In genomic region chr5:73823508-73823925, GRCh38 we compare ENCODE assay signal across 12 cellular contexts.
A peak's percentile ranks its signal among the peaks of the same experiment; 100 is the strongest.
DNase-seq lines count a peak whose midpoint lies in the region; ATAC-seq and TF ChIP-seq lines count a peak whose summit lies in the region.
"Had no signal": no experiment of that assay in that cellular context is flagged by ENCODE, and none has a peak within 500 bp of the region (broad histone marks: within the 10 kb centered on the region; RNA-seq: fewer than 3 reads in every experiment).

No MANE protein-coding gene starts in this region.

- H3K4me3 ChIP-seq in thoracic aorta: no peak overlapping the region
- H3K4me3 ChIP-seq: dorsolateral prefrontal cortex had no signal

- ATAC-seq in thoracic aorta (ENCODE audit: insufficient number of reproducible peaks, low FRiP score, low read depth) (no peak), GM18870 (IDR thresholded peaks at IDR 0.05; ENCODE audit: unreplicated experiment) (no peak), GM21576 (IDR thresholded peaks at IDR 0.05; ENCODE audit: unreplicated experiment) (no peak)

- H3K27ac ChIP-seq in thoracic aorta: peak overlapping the region; percentile 49 to 50
- H3K27ac ChIP-seq: 22Rv1, dorsolateral prefrontal cortex had no signal

- peaks cover 36 to 57% of the 10 kb centered on the region in 2 donors for H3K4me1 ChIP-seq in thoracic aorta (ENCODE audit: control insufficient read depth in 1 of 2, low read depth in 2 of 2)

- DNase-seq in NCI-H510A treated with DMSO at 0.1 percent for 48 hours (lab: John Stamatoyannopoulos, UW) (peak; percentile 18), NCI-H510A (lab: John Stamatoyannopoulos, UW) (no peak), SW480 (ENCODE audit: low spot score) (peak; percentile 13), islet precursor cell (peak; percentile 64), thoracic aorta (ENCODE audit: low spot score) (no peak), cerebellar cortex (ENCODE audit: low spot score) (no peak)
- DNase-seq: dorsolateral prefrontal cortex, foreskin melanocyte, NCI-H2107 had no signal

- TF ChIP-seq CTCF in thoracic aorta (IDR thresholded peaks at IDR 0.05): no peak

- H3K9me3 ChIP-seq in thoracic aorta: no peaks in the 10 kb centered on the region

- no peaks in the 10 kb centered on the region for H3K36me3 ChIP-seq in thoracic aorta

- H3K27me3 ChIP-seq in thoracic aorta (replicated peaks; ENCODE audit: insufficient read depth): no peaks in the 10 kb centered on the region
- H3K27me3 ChIP-seq: dorsolateral prefrontal cortex had no signal

Comparison
In these comparisons a context has a peak if more than half of its experiments do, and no peak if none do; other contexts are left out.
1. DNase-seq: peak in NCI-H510A treated with DMSO at 0.1 percent for 48 hours (single experiment), SW480 (single experiment) and islet precursor cell (single experiment); none in NCI-H510A (single experiment), thoracic aorta (single experiment) and cerebellar cortex (single experiment).